ENCODE assay signal across 1 cellular context in the genomic region with DNA sequence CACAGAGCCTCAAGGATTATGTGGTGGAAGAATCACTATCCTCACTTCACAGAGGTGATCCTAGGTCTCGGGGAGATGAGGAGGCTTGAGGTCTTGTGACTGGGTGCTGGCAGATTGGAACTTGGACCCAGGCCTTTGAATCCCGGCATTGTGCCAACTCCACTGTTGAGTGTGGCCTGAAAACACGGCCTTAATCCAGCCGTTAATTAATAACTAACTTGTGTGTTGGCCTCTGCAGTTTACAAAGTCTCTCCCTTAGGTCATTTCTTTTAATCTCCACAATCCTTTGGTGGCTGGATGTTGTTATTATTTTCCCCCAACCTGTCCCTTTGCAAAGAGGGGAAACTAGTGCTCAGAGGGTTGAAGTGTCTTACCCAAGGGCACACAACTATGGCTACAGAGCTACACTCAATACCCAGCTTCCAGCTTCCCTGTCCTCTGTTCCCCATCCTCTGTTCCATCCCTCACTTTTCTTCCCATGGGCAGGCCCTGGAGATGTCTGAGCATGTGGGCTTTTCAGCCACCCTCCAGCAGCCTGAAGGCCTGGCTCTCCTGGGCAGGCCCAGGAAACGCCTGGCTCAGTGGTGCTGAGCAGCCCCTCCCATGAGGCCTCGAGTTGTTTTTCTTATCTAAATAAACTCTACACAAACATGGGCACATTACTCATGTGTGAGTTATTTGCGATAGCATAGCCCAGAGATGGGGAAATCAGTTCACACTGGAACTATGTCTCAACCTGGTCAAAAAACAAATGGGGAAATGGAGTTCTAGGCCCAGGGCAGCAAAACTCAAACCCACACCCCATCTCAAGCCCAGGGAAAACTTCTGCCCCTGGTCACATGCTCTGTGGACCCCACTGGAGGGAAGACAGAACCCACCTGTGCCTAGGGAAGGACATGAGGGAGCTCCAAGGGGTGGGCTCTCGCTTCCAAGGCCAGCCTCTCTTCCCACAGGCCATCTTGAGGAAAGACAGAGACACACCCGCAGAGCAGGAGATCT.
TF ChIP-seq lines count a peak whose summit lies in the region.

No MANE protein-coding gene starts in this region.

TF ChIP-seq in HepG2, 621 proteins besides CTCF, POLR2A, EP300 and RAD21 (continued from another document and continues in another):
- TF ChIP-seq, protein P1, sequence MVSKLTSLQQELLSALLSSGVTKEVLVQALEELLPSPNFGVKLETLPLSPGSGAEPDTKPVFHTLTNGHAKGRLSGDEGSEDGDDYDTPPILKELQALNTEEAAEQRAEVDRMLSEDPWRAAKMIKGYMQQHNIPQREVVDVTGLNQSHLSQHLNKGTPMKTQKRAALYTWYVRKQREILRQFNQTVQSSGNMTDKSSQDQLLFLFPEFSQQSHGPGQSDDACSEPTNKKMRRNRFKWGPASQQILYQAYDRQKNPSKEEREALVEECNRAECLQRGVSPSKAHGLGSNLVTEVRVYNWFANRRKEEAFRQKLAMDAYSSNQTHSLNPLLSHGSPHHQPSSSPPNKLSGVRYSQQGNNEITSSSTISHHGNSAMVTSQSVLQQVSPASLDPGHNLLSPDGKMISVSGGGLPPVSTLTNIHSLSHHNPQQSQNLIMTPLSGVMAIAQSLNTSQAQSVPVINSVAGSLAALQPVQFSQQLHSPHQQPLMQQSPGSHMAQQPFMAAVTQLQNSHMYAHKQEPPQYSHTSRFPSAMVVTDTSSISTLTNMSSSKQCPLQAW (CRISPR knock-in tag; IDR thresholded peaks at IDR 0.05), result peak; percentile 97
- peak; percentile 76; the same call in 1 of the 2 replicates for TF ChIP-seq MAZ (IDR thresholded peaks at IDR 0.05; ENCODE audit: borderline replicate concordance, low read depth, low read length)
- TF ChIP-seq MAZ (CRISPR knock-in tag; IDR thresholded peaks at IDR 0.05; ENCODE audit: low read depth), result peak; percentile 17; the same call in 1 of the 2 replicates
- no peak for TF ChIP-seq ZBTB1 (CRISPR knock-in tag; IDR thresholded peaks at IDR 0.05; ENCODE audit: borderline replicate concordance)
- TF ChIP-seq NAIF1 (CRISPR knock-in tag; IDR thresholded peaks at IDR 0.05; ENCODE audit: borderline replicate concordance), result no peak; the same call in 1 of the 2 replicates
- TF ChIP-seq CHD4 (IDR thresholded peaks at IDR 0.05; ENCODE audit: borderline replicate concordance, low read length), result peak; percentile 98; the same call in 1 of the 2 replicates
- peak; percentile 94 for TF ChIP-seq FOSL1 (CRISPR knock-in tag; IDR thresholded peaks at IDR 0.05; ENCODE audit: borderline replicate concordance)
- peak; percentile 40; the same call in 1 of the 2 replicates for TF ChIP-seq ZNF280D (CRISPR knock-in tag; IDR thresholded peaks at IDR 0.05)
- no peak for TF ChIP-seq ARHGAP35 (CRISPR knock-in tag; IDR thresholded peaks at IDR 0.05; ENCODE audit: borderline replicate concordance)
- TF ChIP-seq RXRA (CRISPR knock-in tag; IDR thresholded peaks at IDR 0.05), result peak; percentile 19
- peak; percentile 98 for TF ChIP-seq SSRP1 (CRISPR knock-in tag; IDR thresholded peaks at IDR 0.05)
- no peak for TF ChIP-seq ZNF619 (CRISPR knock-in tag; IDR thresholded peaks at IDR 0.05)
- TF ChIP-seq, protein P2, sequence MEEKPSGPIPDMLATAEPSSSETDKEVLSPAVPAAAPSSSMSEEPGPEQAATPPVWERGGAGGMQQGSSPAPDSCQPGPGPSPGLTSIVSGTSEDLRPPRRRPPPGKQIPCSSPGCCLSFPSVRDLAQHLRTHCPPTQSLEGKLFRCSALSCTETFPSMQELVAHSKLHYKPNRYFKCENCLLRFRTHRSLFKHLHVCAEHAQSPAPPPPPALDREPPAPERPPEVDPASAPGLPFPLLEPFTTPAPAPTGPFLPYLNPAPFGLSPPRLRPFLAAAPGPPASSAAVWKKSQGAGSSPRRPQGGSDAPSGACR (CRISPR knock-in tag; IDR thresholded peaks at IDR 0.05), result peak; percentile 28; the same call in 1 of the 2 replicates
- TF ChIP-seq ZNF7 (CRISPR knock-in tag; IDR thresholded peaks at IDR 0.05), result peak; percentile 9; the same call in 1 of the 2 replicates
- TF ChIP-seq, protein P3, sequence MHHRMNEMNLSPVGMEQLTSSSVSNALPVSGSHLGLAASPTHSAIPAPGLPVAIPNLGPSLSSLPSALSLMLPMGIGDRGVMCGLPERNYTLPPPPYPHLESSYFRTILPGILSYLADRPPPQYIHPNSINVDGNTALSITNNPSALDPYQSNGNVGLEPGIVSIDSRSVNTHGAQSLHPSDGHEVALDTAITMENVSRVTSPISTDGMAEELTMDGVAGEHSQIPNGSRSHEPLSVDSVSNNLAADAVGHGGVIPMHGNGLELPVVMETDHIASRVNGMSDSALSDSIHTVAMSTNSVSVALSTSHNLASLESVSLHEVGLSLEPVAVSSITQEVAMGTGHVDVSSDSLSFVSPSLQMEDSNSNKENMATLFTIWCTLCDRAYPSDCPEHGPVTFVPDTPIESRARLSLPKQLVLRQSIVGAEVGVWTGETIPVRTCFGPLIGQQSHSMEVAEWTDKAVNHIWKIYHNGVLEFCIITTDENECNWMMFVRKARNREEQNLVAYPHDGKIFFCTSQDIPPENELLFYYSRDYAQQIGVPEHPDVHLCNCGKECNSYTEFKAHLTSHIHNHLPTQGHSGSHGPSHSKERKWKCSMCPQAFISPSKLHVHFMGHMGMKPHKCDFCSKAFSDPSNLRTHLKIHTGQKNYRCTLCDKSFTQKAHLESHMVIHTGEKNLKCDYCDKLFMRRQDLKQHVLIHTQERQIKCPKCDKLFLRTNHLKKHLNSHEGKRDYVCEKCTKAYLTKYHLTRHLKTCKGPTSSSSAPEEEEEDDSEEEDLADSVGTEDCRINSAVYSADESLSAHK (CRISPR knock-in tag; IDR thresholded peaks at IDR 0.05; ENCODE audit: borderline replicate concordance), result no peak
- TF ChIP-seq ZNF101 (CRISPR knock-in tag; IDR thresholded peaks at IDR 0.05; ENCODE audit: borderline replicate concordance, low read depth), result no peak
- TF ChIP-seq ZNF30 (CRISPR knock-in tag; IDR thresholded peaks at IDR 0.05), result no peak
- TF ChIP-seq ZBTB8A (CRISPR knock-in tag; IDR thresholded peaks at IDR 0.05; ENCODE audit: borderline replicate concordance, low read depth), result no peak
- peak; percentile 76 for TF ChIP-seq CREM (IDR thresholded peaks at IDR 0.05)
- TF ChIP-seq CREM (CRISPR knock-in tag; IDR thresholded peaks at IDR 0.05), result no peak
- peak; percentile 42; the same call in 1 of the 2 replicates for TF ChIP-seq FOXK1 (CRISPR knock-in tag; IDR thresholded peaks at IDR 0.05; ENCODE audit: borderline replicate concordance, low read depth)
- peak; percentile 55; the same call in 1 of the 2 replicates for TF ChIP-seq ZFP1 (CRISPR knock-in tag; IDR thresholded peaks at IDR 0.05)
- TF ChIP-seq XRCC5 (optimal IDR thresholded peaks at IDR 0.05; ENCODE audit: low read length), result peak; percentile 73
- peak; percentile 74 for TF ChIP-seq BRD4 (CRISPR knock-in tag; IDR thresholded peaks at IDR 0.05)
- peak; percentile 45; the same call in 1 of the 2 replicates for TF ChIP-seq HDAC1 (CRISPR knock-in tag; IDR thresholded peaks at IDR 0.05)
- 0 out of 2 replicates have a peak, but pooled peaks have one; percentile 32 for TF ChIP-seq MXD4 (CRISPR knock-in tag; IDR thresholded peaks at IDR 0.05)
- TF ChIP-seq, protein P4, sequence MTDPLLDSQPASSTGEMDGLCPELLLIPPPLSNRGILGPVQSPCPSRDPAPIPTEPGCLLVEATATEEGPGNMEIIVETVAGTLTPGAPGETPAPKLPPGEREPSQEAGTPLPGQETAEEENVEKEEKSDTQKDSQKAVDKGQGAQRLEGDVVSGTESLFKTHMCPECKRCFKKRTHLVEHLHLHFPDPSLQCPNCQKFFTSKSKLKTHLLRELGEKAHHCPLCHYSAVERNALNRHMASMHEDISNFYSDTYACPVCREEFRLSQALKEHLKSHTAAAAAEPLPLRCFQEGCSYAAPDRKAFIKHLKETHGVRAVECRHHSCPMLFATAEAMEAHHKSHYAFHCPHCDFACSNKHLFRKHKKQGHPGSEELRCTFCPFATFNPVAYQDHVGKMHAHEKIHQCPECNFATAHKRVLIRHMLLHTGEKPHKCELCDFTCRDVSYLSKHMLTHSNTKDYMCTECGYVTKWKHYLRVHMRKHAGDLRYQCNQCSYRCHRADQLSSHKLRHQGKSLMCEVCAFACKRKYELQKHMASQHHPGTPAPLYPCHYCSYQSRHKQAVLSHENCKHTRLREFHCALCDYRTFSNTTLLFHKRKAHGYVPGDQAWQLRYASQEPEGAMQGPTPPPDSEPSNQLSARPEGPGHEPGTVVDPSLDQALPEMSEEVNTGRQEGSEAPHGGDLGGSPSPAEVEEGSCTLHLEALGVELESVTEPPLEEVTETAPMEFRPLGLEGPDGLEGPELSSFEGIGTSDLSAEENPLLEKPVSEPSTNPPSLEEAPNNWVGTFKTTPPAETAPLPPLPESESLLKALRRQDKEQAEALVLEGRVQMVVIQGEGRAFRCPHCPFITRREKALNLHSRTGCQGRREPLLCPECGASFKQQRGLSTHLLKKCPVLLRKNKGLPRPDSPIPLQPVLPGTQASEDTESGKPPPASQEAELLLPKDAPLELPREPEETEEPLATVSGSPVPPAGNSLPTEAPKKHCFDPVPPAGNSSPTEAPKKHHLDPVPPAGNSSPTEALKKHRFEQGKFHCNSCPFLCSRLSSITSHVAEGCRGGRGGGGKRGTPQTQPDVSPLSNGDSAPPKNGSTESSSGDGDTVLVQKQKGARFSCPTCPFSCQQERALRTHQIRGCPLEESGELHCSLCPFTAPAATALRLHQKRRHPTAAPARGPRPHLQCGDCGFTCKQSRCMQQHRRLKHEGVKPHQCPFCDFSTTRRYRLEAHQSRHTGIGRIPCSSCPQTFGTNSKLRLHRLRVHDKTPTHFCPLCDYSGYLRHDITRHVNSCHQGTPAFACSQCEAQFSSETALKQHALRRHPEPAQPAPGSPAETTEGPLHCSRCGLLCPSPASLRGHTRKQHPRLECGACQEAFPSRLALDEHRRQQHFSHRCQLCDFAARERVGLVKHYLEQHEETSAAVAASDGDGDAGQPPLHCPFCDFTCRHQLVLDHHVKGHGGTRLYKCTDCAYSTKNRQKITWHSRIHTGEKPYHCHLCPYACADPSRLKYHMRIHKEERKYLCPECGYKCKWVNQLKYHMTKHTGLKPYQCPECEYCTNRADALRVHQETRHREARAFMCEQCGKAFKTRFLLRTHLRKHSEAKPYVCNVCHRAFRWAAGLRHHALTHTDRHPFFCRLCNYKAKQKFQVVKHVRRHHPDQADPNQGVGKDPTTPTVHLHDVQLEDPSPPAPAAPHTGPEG (CRISPR knock-in tag; IDR thresholded peaks at IDR 0.05), result no peak; the same call in 1 of the 2 replicates
- peak; percentile 66 for TF ChIP-seq ZNF264 (CRISPR knock-in tag; IDR thresholded peaks at IDR 0.05)
- no peak for TF ChIP-seq ZNF17 (CRISPR knock-in tag; IDR thresholded peaks at IDR 0.05)
- TF ChIP-seq RFXANK (CRISPR knock-in tag; IDR thresholded peaks at IDR 0.05), result no peak
- no peak for TF ChIP-seq BRF2 (CRISPR knock-in tag; IDR thresholded peaks at IDR 0.05)
- TF ChIP-seq FOXJ3 (CRISPR knock-in tag; IDR thresholded peaks at IDR 0.05; ENCODE audit: borderline replicate concordance), result peak; percentile 94
- peak; percentile 68 for TF ChIP-seq GFI1 (CRISPR knock-in tag; IDR thresholded peaks at IDR 0.05; ENCODE audit: borderline replicate concordance)
- TF ChIP-seq ZNF710 (CRISPR knock-in tag; IDR thresholded peaks at IDR 0.05; ENCODE audit: borderline replicate concordance), result peak; percentile 54; the same call in 1 of the 2 replicates
- TF ChIP-seq ZNF263 (CRISPR knock-in tag; IDR thresholded peaks at IDR 0.05), result no peak
- TF ChIP-seq JARID2 (CRISPR knock-in tag; IDR thresholded peaks at IDR 0.05; ENCODE audit: insufficient replicate concordance), result no peak
- TF ChIP-seq CBX1 (IDR thresholded peaks at IDR 0.05; ENCODE audit: low read depth), result no peak
- TF ChIP-seq ZNF615 (CRISPR knock-in tag; IDR thresholded peaks at IDR 0.05; ENCODE audit: borderline replicate concordance), result no peak
- no peak for TF ChIP-seq ZNF576 (CRISPR knock-in tag; IDR thresholded peaks at IDR 0.05)
- 0 out of 2 replicates have a peak, but pooled peaks have one; percentile 24 for TF ChIP-seq ZNF224 (CRISPR knock-in tag; IDR thresholded peaks at IDR 0.05)
- TF ChIP-seq CENPX (CRISPR knock-in tag; IDR thresholded peaks at IDR 0.05), result no peak
- TF ChIP-seq ZNF3 (CRISPR knock-in tag; IDR thresholded peaks at IDR 0.05), result no peak
